Comparison of ENCODE assay signal across 17 cellular contexts in genomic region chr4:113695328-113696169, GRCh38.
DNase-seq lines count a peak whose midpoint lies in the region; ATAC-seq and TF ChIP-seq lines count a peak whose summit lies in the region.
"Had no signal": no experiment of that assay in that cellular context is flagged by ENCODE, and none has a peak within 500 bp of the region (broad histone marks: within the 10 kb centered on the region; RNA-seq: fewer than 3 reads in every experiment).

No MANE protein-coding gene starts in this region.

- peak; percentile 76 for ATAC-seq in activated naive CD8-positive, alpha-beta T cell treated with anti-CD3 and anti-CD28 coated beads, Interleukin-2, amount 50 U/mL, for 24 hours
- peak; percentile 49 for ATAC-seq in stimulated activated naive CD8-positive, alpha-beta T cell treated with anti-CD3 and anti-CD28 coated beads, Interleukin-15, amount 100 ng/mL, for 72 hours

- H3K27me3 Mint-ChIP-seq in activated naive CD8-positive, alpha-beta T cell treated with anti-CD3 and anti-CD28 coated beads, Interleukin-2, amount 50 U/mL, for 24 hours, result no peaks in the 10 kb centered on the region
- H3K27me3 Mint-ChIP-seq in activated naive CD8-positive, alpha-beta T cell treated with anti-CD3 and anti-CD28 coated beads for 36 hours, result no peaks in the 10 kb centered on the region
- H3K27me3 Mint-ChIP-seq in stimulated activated naive CD8-positive, alpha-beta T cell treated with anti-CD3 and anti-CD28 coated beads, Interleukin-15, amount 100 ng/mL, for 72 hours, result no peaks in the 10 kb centered on the region
- H3K27me3 Mint-ChIP-seq: CD4-positive, CD25-positive, alpha-beta regulatory T cell had no signal

- TF ChIP-seq CTCF in fibroblast of pulmonary artery (IDR thresholded peaks at IDR 0.05; ENCODE audit: low read length, missing control alignments), result no peak

- peaks cover 2% of the 10 kb centered on the region for H3K9me3 Mint-ChIP-seq in activated naive CD8-positive, alpha-beta T cell treated with anti-CD3 and anti-CD28 coated beads, Interleukin-2, amount 50 U/mL, for 24 hours
- H3K9me3 Mint-ChIP-seq in activated naive CD8-positive, alpha-beta T cell treated with anti-CD3 and anti-CD28 coated beads for 36 hours, result peaks cover 1% of the 10 kb centered on the region
- no peaks in the 10 kb centered on the region for H3K9me3 Mint-ChIP-seq in stimulated activated naive CD8-positive, alpha-beta T cell treated with anti-CD3 and anti-CD28 coated beads, Interleukin-15, amount 100 ng/mL, for 72 hours
- H3K9me3 Mint-ChIP-seq: CD4-positive, CD25-positive, alpha-beta regulatory T cell had no signal

- H3K36me3 Mint-ChIP-seq in activated naive CD8-positive, alpha-beta T cell treated with anti-CD3 and anti-CD28 coated beads, Interleukin-2, amount 50 U/mL, for 24 hours (ENCODE audit: low read depth), result peaks cover 23% of the 10 kb centered on the region
- peaks cover 28% of the 10 kb centered on the region for H3K36me3 Mint-ChIP-seq in activated naive CD8-positive, alpha-beta T cell treated with anti-CD3 and anti-CD28 coated beads for 36 hours

- H3K27ac Mint-ChIP-seq in activated naive CD8-positive, alpha-beta T cell treated with anti-CD3 and anti-CD28 coated beads, Interleukin-2, amount 50 U/mL, for 24 hours, result no peak overlapping the region
- no peak overlapping the region for H3K27ac Mint-ChIP-seq in activated naive CD8-positive, alpha-beta T cell treated with anti-CD3 and anti-CD28 coated beads for 36 hours
- H3K27ac Mint-ChIP-seq in stimulated activated naive CD8-positive, alpha-beta T cell treated with anti-CD3 and anti-CD28 coated beads, Interleukin-15, amount 100 ng/mL, for 72 hours, result no peak overlapping the region
- H3K27ac Mint-ChIP-seq: activated T-helper 1 cell treated with anti-CD3 and anti-CD28 coated beads, Interleukin-12 subunit alpha, Interleukin-12 subunit beta, Interleukin-2, Interleukin-4 antibody, amounts not matched to agents 30 ng/mL and 10 ng/mL and 1 ng/mL, durations not matched to agents 14 hours and 24 hours and 36 hours; CD4-positive, CD25-positive, alpha-beta regulatory T cell had no signal

- H3K4me3 Mint-ChIP-seq in activated naive CD8-positive, alpha-beta T cell treated with anti-CD3 and anti-CD28 coated beads, Interleukin-2, amount 50 U/mL, for 24 hours, result no peak overlapping the region
- H3K4me3 Mint-ChIP-seq in activated naive CD8-positive, alpha-beta T cell treated with anti-CD3 and anti-CD28 coated beads for 36 hours, result no peak overlapping the region
- no peak overlapping the region for H3K4me3 Mint-ChIP-seq in stimulated activated naive CD8-positive, alpha-beta T cell treated with anti-CD3 and anti-CD28 coated beads, Interleukin-15, amount 100 ng/mL, for 72 hours
- H3K4me3 Mint-ChIP-seq: activated T-helper 1 cell treated with anti-CD3 and anti-CD28 coated beads, Interleukin-12 subunit alpha, Interleukin-12 subunit beta, Interleukin-2, Interleukin-4 antibody, amounts not matched to agents 30 ng/mL and 10 ng/mL and 1 ng/mL, durations not matched to agents 14 hours and 24 hours and 36 hours; CD4-positive, CD25-positive, alpha-beta regulatory T cell had no signal

- H3K4me3 ChIP-seq in fibroblast of pulmonary artery (replicated peaks; ENCODE audit: low read depth, low read length), result no peak overlapping the region
- H3K4me3 ChIP-seq: right lobe of liver, SJCRH30 had no signal

- peaks cover 39% of the 10 kb centered on the region for H3K4me1 Mint-ChIP-seq in activated naive CD8-positive, alpha-beta T cell treated with anti-CD3 and anti-CD28 coated beads, Interleukin-2, amount 50 U/mL, for 24 hours
- peaks cover 26% of the 10 kb centered on the region for H3K4me1 Mint-ChIP-seq in activated naive CD8-positive, alpha-beta T cell treated with anti-CD3 and anti-CD28 coated beads for 36 hours
- H3K4me1 Mint-ChIP-seq in stimulated activated naive CD8-positive, alpha-beta T cell treated with anti-CD3 and anti-CD28 coated beads, Interleukin-15, amount 100 ng/mL, for 72 hours, result peaks cover 23% of the 10 kb centered on the region

- no peak for DNase-seq in activated naive CD8-positive, alpha-beta T cell treated with anti-CD3 and anti-CD28 coated beads, Interleukin-2, amount 50 U/mL, for 24 hours
- DNase-seq in activated naive CD8-positive, alpha-beta T cell treated with anti-CD3 and anti-CD28 coated beads for 36 hours, result no peak
- DNase-seq in NCI-H226, result peak; percentile 89
- DNase-seq in fibroblast of pulmonary artery (ENCODE audit: low read depth), result peak; percentile 55
- DNase-seq in stimulated activated naive CD8-positive, alpha-beta T cell treated with anti-CD3 and anti-CD28 coated beads, Interleukin-15, amount 100 ng/mL, for 72 hours, result no peak
- no peak for DNase-seq in effector CD4-positive, alpha-beta T cell
- no peak for DNase-seq in AG08395 (ENCODE audit: low spot score)
- DNase-seq in hippocampal formation (lab: John Stamatoyannopoulos, UW), result no peak
- DNase-seq: CD4-positive, CD25-positive, alpha-beta regulatory T cell; central memory CD4-positive, alpha-beta T cell; effector memory CD4-positive, alpha-beta T cell; NCI-H1417 treated with DMSO at 0.1 percent for 48 hours; NCI-H2171 treated with DMSO at 0.1 percent for 48 hours; NCI-H748 treated with DMSO at 0.1 percent for 48 hours; right lobe of liver; SJCRH30 had no signal

Comparison
In these comparisons a context has a peak if more than half of its experiments do, and no peak if none do; other contexts are left out.
1. DNase-seq: peak in NCI-H226 (single experiment) and fibroblast of pulmonary artery (single experiment); none in activated naive CD8-positive, alpha-beta T cell treated with anti-CD3 and anti-CD28 coated beads, Interleukin-2, amount 50 U/mL, for 24 hours (single experiment), activated naive CD8-positive, alpha-beta T cell treated with anti-CD3 and anti-CD28 coated beads for 36 hours (single experiment), stimulated activated naive CD8-positive, alpha-beta T cell treated with anti-CD3 and anti-CD28 coated beads, Interleukin-15, amount 100 ng/mL, for 72 hours (0 of 2), effector CD4-positive, alpha-beta T cell (single experiment), AG08395 (single experiment) and hippocampal formation (0 of 2).